7 cellular contexts compared by ENCODE assay signal in genomic region chr2:44656460-44656859, GRCh38.
"Had no signal": no experiment of that assay in that cellular context is flagged by ENCODE, and none has a peak within 500 bp of the region (broad histone marks: within the 10 kb centered on the region; RNA-seq: fewer than 3 reads in every experiment).

No MANE protein-coding gene starts in this region.

- H3K4me3 ChIP-seq: GM23248 had no signal

- H3K27ac Mint-ChIP-seq: IgD-negative memory B cell had no signal

- H3K27ac ChIP-seq: GM23248, KMS-11 had no signal

- H2AFZ ChIP-seq: GM23248 had no signal

- H3K9ac ChIP-seq: GM23248, KMS-11 had no signal

- DNase-seq: GM23248, H7, HCEC 1CT, KBM-7 had no signal

- H3K9me3 Mint-ChIP-seq: IgD-negative memory B cell had no signal

- H3K4me2 ChIP-seq: KMS-11 had no signal

- FAIRE-seq: HTR-8/SVneo had no signal

- H3K27me3 Mint-ChIP-seq: IgD-negative memory B cell had no signal

- H3K4me3 Mint-ChIP-seq: IgD-negative memory B cell had no signal
